1 cellular context compared by ENCODE assay signal in genomic region chr11:118918128-118918685, GRCh38.
A peak's percentile ranks its signal among the peaks of the same experiment; 100 is the strongest.
TF ChIP-seq lines count a peak whose summit lies in the region.

No MANE protein-coding gene starts in this region.

TF ChIP-seq in K562, 482 proteins besides CTCF, POLR2A, EP300 and RAD21 (continues in another document):
- TF ChIP-seq RBM39 (optimal IDR thresholded peaks at IDR 0.05; ENCODE audit: low read depth, low read length) (no peak), THRA (IDR thresholded peaks at IDR 0.05) (no peak), ZNF24 (IDR thresholded peaks at IDR 0.05) (no peak), FOXA3 (CRISPR knock-in tag; conservative IDR thresholded peaks at IDR 0.05 in 1 of 2, IDR thresholded peaks at IDR 0.05 in 1 of 2) (peak in 1 of 2 experiments; percentile 37; a peak in 1 of 4 replicates), BMI1 (IDR thresholded peaks at IDR 0.05; ENCODE audit: low read length) (no peak), TEAD2 (tag; IDR thresholded peaks at IDR 0.05) (no peak), CHD1 (IDR thresholded peaks at IDR 0.05; ENCODE audit: low read length) (no peak), KLF13 (tag; IDR thresholded peaks at IDR 0.05; ENCODE audit: borderline replicate concordance, low read depth) (no peak), FOXP1 (CRISPR knock-in tag; IDR thresholded peaks at IDR 0.05) (no peak), ZNF740 (CRISPR knock-in tag; IDR thresholded peaks at IDR 0.05) (peak; percentile 62; the same call in 1 of the 2 replicates), ZNF740 (tag; IDR thresholded peaks at IDR 0.05) (peak in 1 of 2 experiments; percentile 88; a peak in 2 of 4 replicates), SMAD2 (IDR thresholded peaks at IDR 0.05; ENCODE audit: low read depth, low read length) (no peak), PRDM10 (IDR thresholded peaks at IDR 0.05; ENCODE audit: partially characterized antibody) (no peak), FOXJ2 (tag; IDR thresholded peaks at IDR 0.05) (peak; percentile 86), BACH1 (tag; IDR thresholded peaks at IDR 0.05) (no peak), MEIS2 (IDR thresholded peaks at IDR 0.05; ENCODE audit: partially characterized antibody) (no peak), THRB (CRISPR knock-in tag; conservative IDR thresholded peaks at IDR 0.05) (peak; percentile 50; the same call in 1 of the 2 replicates), RNF219 (CRISPR knock-in tag; IDR thresholded peaks at IDR 0.05) (no peak), KDM1A (IDR thresholded peaks at IDR 0.05) (peak in 1 of 2 experiments; percentile 83; a peak in 2 of 4 replicates), BRD4 (IDR thresholded peaks at IDR 0.05) (no peak), DNMT1 (IDR thresholded peaks at IDR 0.05) (no peak), KAT8 (IDR thresholded peaks at IDR 0.05; ENCODE audit: low read depth) (no peak), MAZ (CRISPR knock-in tag; conservative IDR thresholded peaks at IDR 0.05 in 1 of 2, IDR thresholded peaks at IDR 0.05 in 1 of 2) (peak; percentile 19 to 70; a peak in 1 of 4 replicates), PHF8 (IDR thresholded peaks at IDR 0.05; ENCODE audit: borderline replicate concordance, low read length) (peak; percentile 35; the same call in 1 of the 2 replicates), ZBTB8A (IDR thresholded peaks at IDR 0.05; ENCODE audit: partially characterized antibody) (no peak), HDGF (IDR thresholded peaks at IDR 0.05) (peak; percentile 29; the same call in 1 of the 2 replicates), HDAC2 (IDR thresholded peaks at IDR 0.05) (no peak), POLR3G (IDR thresholded peaks at IDR 0.05; ENCODE audit: extremely low read depth, insufficient read length, insufficient replicate concordance) (no peak), RBFOX2 (IDR thresholded peaks at IDR 0.05; ENCODE audit: low read depth, low read length) (peak; percentile 52), MYNN (IDR thresholded peaks at IDR 0.05) (peak; percentile 36; the same call in 1 of the 2 replicates), MYNN (CRISPR knock-in tag; IDR thresholded peaks at IDR 0.05) (no peak), NR0B1 (IDR thresholded peaks at IDR 0.05; ENCODE audit: partially characterized antibody) (no peak), EWSR1 (IDR thresholded peaks at IDR 0.05; ENCODE audit: borderline replicate concordance, low read depth, partially characterized antibody) (no peak), VEZF1 (CRISPR knock-in tag; IDR thresholded peaks at IDR 0.05) (peak; percentile 85), NR2C2 (CRISPR knock-in tag; IDR thresholded peaks at IDR 0.05) (no peak), NR2C2 (tag; IDR thresholded peaks at IDR 0.05) (peak; percentile 85), MEF2A (IDR thresholded peaks at IDR 0.05; ENCODE audit: control insufficient read depth, low read depth, low read length) (no peak), ZNF431 (CRISPR knock-in tag; IDR thresholded peaks at IDR 0.05) (no peak), NRF1 (conservative IDR thresholded peaks at IDR 0.05 in 1 of 2, IDR thresholded peaks at IDR 0.05 in 1 of 2) (peak; percentile 24 to 60; a peak in 3 of 4 replicates), TCFL5 (CRISPR knock-in tag; conservative IDR thresholded peaks at IDR 0.05) (no peak), ZNF384 (IDR thresholded peaks at IDR 0.05; ENCODE audit: low read depth, low read length) (no peak), ZBTB5 (IDR thresholded peaks at IDR 0.05) (no peak), CBFA2T3 (IDR thresholded peaks at IDR 0.05) (no peak), ZC3H8 (IDR thresholded peaks at IDR 0.05) (peak; percentile 42; the same call in 1 of the 2 replicates), ZNF507 (tag; conservative IDR thresholded peaks at IDR 0.05) (no peak), ZNF197 (CRISPR knock-in tag; IDR thresholded peaks at IDR 0.05; ENCODE audit: low read depth) (no peak), ZNF444 (CRISPR knock-in tag; IDR thresholded peaks at IDR 0.05) (no peak), TAF15 (IDR thresholded peaks at IDR 0.05; ENCODE audit: low read depth, low read length) (no peak), ELK3 (CRISPR knock-in tag; IDR thresholded peaks at IDR 0.05) (no peak), ZMIZ1 (IDR thresholded peaks at IDR 0.05; ENCODE audit: low read depth in 2 of 2, low read length in 2 of 2) (no peak), TSC22D4 (tag; IDR thresholded peaks at IDR 0.05) (no peak)
